26 cellular contexts compared by ENCODE assay signal in the genomic region with DNA sequence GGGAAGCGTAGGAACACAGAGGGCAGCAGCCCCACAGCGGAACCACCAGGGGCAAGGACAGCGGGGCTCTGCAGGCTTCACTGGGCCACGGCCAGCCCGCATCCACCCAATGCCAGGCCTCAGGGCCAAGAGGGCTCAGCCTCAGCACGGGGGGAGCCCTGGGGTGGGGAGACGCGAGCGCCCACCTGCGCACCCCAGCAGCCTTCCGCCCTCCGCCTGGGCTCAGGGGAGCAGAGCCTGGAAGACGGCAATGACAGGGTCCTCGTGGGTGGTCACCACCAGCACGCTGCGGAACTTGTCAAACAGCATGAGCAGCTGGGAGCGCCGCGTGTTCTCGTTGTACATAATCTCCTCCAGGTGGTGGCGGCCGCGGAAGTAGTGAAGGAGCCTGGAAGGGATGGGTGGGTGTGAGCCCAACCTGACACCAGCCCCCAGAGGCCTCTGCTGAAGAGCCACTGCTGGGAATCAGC. TPM values are rescaled to one million over a fixed set of nuclear protein-coding genes. Genes with fewer than 3 reads are reported as not detected.
A peak's percentile ranks its signal among the peaks of the same experiment; 100 is the strongest.
DNase-seq lines count a peak whose midpoint lies in the region; ATAC-seq and TF ChIP-seq lines count a peak whose summit lies in the region.
"Had no signal": no experiment of that assay in that cellular context is flagged by ENCODE, and none has a peak within 500 bp of the region (broad histone marks: within the 10 kb centered on the region; RNA-seq: fewer than 3 reads in every experiment).

No MANE protein-coding gene starts in this region.

- intact Hi-C loops in psoas muscle (cut with DNase I): no loop called here

- H3K4me1 Mint-ChIP-seq in stimulated activated naive CD8-positive, alpha-beta T cell treated with anti-CD3 and anti-CD28 coated beads, Interleukin-15, Interleukin-2, amounts not matched to agents 100 ng/mL and 50 ng/mL, for 24 hours (ENCODE audit: low read depth): peaks cover 36% of the 10 kb centered on the region
- H3K4me1 Mint-ChIP-seq: endodermal cell had no signal

- 72 to 75% (median 75%) methylated on average over 19 to 23 of the region's 23 CpGs for WGBS in psoas muscle, 3 donors

- TF ChIP-seq CTCF in coronary artery (IDR thresholded peaks at IDR 0.05) (no peak), psoas muscle (IDR thresholded peaks at IDR 0.05) (no peak)

- H3K27me3 Mint-ChIP-seq in stimulated activated naive CD8-positive, alpha-beta T cell treated with anti-CD3 and anti-CD28 coated beads, Interleukin-15, Interleukin-2, amounts not matched to agents 100 ng/mL and 50 ng/mL, for 24 hours: no peaks in the 10 kb centered on the region
- H3K27me3 Mint-ChIP-seq: activated naive CD4-positive, alpha-beta T cell treated with anti-CD3 and anti-CD28 coated beads, Interleukin-2, amount 50 U/mL, for 24 hours had no signal

- no peaks in the 10 kb centered on the region for H3K27me3 ChIP-seq in psoas muscle (ENCODE audit: insufficient read depth in 3 of 3, low read length in 2 of 3)
- H3K27me3 ChIP-seq: stomach had no signal

- no peaks in the 10 kb centered on the region for H3K9me3 ChIP-seq in psoas muscle
- H3K9me3 ChIP-seq: HAP-1, prostate gland, stomach had no signal

- peak overlapping the region; percentile 74 for H3K27ac Mint-ChIP-seq in stimulated activated naive CD8-positive, alpha-beta T cell treated with anti-CD3 and anti-CD28 coated beads, Interleukin-15, Interleukin-2, amounts not matched to agents 100 ng/mL and 50 ng/mL, for 24 hours
- H3K27ac Mint-ChIP-seq: endodermal cell, nephron progenitor cell, WTC11 had no signal

- ATAC-seq in stimulated activated naive CD8-positive, alpha-beta T cell treated with anti-CD3 and anti-CD28 coated beads, Interleukin-15, Interleukin-2, amounts not matched to agents 100 U/mL and 50 U/mL, for 24 hours: no peak
- ATAC-seq in psoas muscle: no peak
- ATAC-seq in HG02588 (IDR thresholded peaks at IDR 0.05; ENCODE audit: unreplicated experiment): no peak
- ATAC-seq: CD8-positive, alpha-beta T cell; Panc1; WTC11 had no signal

- H3K36me3 ChIP-seq in psoas muscle (ENCODE audit: insufficient read depth in 1 of 2, low read depth in 1 of 2): peaks cover 0 to 74% of the 10 kb centered on the region in 2 donors

- no peak overlapping the region for H3K4me3 Mint-ChIP-seq in stimulated activated naive CD8-positive, alpha-beta T cell treated with anti-CD3 and anti-CD28 coated beads, Interleukin-15, Interleukin-2, amounts not matched to agents 100 ng/mL and 50 ng/mL, for 24 hours
- H3K4me3 Mint-ChIP-seq: activated naive CD4-positive, alpha-beta T cell treated with anti-CD3 and anti-CD28 coated beads, Interleukin-2, amount 50 U/mL, for 24 hours; CD8-positive, alpha-beta T cell; endodermal cell; nephron progenitor cell; WTC11 had no signal

- no peaks in the 10 kb centered on the region for H3K9me3 Mint-ChIP-seq in stimulated activated naive CD8-positive, alpha-beta T cell treated with anti-CD3 and anti-CD28 coated beads, Interleukin-15, Interleukin-2, amounts not matched to agents 100 ng/mL and 50 ng/mL, for 24 hours
- H3K9me3 Mint-ChIP-seq: activated naive CD4-positive, alpha-beta T cell treated with anti-CD3 and anti-CD28 coated beads, Interleukin-2, amount 50 U/mL, for 24 hours; CD8-positive, alpha-beta T cell; endodermal cell; nephron progenitor cell; WTC11 had no signal

- no peak for DNase-seq in stimulated activated naive CD8-positive, alpha-beta T cell treated with anti-CD3 and anti-CD28 coated beads, Interleukin-15, Interleukin-2, amounts not matched to agents 100 U/mL and 50 U/mL, for 24 hours
- DNase-seq in coronary artery (ENCODE audit: low spot score) (no peak), psoas muscle (no peak), NCI-H446 treated with DMSO at 0.1 percent for 48 hours (lab: John Stamatoyannopoulos, UW) (no peak), NCI-H2081 treated with DMSO at 0.1 percent for 48 hours (lab: John Stamatoyannopoulos, UW) (no peak)
- DNase-seq in activated CD4-positive, alpha-beta T cell treated with anti-CD3 and anti-CD28 coated beads for 1 hour: no peak
- DNase-seq: activated T-cell treated with anti-CD3 and anti-CD28 coated beads, Interleukin-2, amount 50 U/mL, for 48 hours; CD8-positive, alpha-beta T cell; DND-41; endodermal cell; Kasumi-1; midbrain; NCI-H1048; NCI-H1930; nephron progenitor cell; NK-92 treated with Interleukin-12 subunit alpha and Interleukin-12 subunit beta, amount 100 ng/mL, for 24 hours; stimulated activated CD4-positive, alpha-beta T cell treated with anti-CD3 and anti-CD28 coated beads, Interleukin-2, amount 100 ng/mL, for 24 hours; stomach had no signal

- H3K4me1 ChIP-seq in psoas muscle: peaks cover 21% of the 10 kb centered on the region
- H3K4me1 ChIP-seq: HAP-1 had no signal

- H3K27ac ChIP-seq in coronary artery (peak overlapping the region; percentile 78 to 85), psoas muscle (peak overlapping the region; percentile 75)
- H3K27ac ChIP-seq: prostate gland, SK-N-MC had no signal

- H3K4me3 ChIP-seq in coronary artery (no peak overlapping the region), psoas muscle (no peak overlapping the region)
- H3K4me3 ChIP-seq: HAP-1, prostate gland, SK-N-MC, stomach had no signal

- peaks cover 31% of the 10 kb centered on the region for H3K36me3 Mint-ChIP-seq in stimulated activated naive CD8-positive, alpha-beta T cell treated with anti-CD3 and anti-CD28 coated beads, Interleukin-15, Interleukin-2, amounts not matched to agents 100 ng/mL and 50 ng/mL, for 24 hours (ENCODE audit: low read depth)

RNA-seq across cellular contexts. Expression of a gene that starts 8.5 kb away (rescaled TPM):
- 10 to 100 TPM; 23.0 to 43.1 (median 37.8) TPM for total RNA-seq in psoas muscle
- 10 to 100 TPM; 53.8 to 68.1 (median 57.7) TPM for polyA plus RNA-seq in psoas muscle

RNA-seq across cellular contexts. Expression of a gene that starts 14.1 kb away (rescaled TPM):
- 10 to 100 TPM in 3 of 4 donors, 1 to 10 TPM in 1; 9.0 to 24.8 (median 20.8) TPM for total RNA-seq in psoas muscle
- polyA plus RNA-seq in psoas muscle: 10 to 100 TPM; 11.4 to 22.2 (median 15.3) TPM

RNA-seq across cellular contexts. Expression of a gene that starts 32.9 kb away (rescaled TPM):
- 10 to 100 TPM; 40.0 to 62.0 (median 48.9) TPM for total RNA-seq in psoas muscle
- polyA plus RNA-seq in psoas muscle: 10 to 100 TPM; 65.3 to 82.2 (median 70.5) TPM

RNA-seq across cellular contexts. Expression of a gene that starts 33.1 kb away (rescaled TPM):
- 10 to 100 TPM in 2 of 4 donors, 1 to 10 TPM in 2; 5.8 to 16.2 (median 9.0) TPM for total RNA-seq in psoas muscle
- 10 to 100 TPM in 2 of 3 donors, 1 to 10 TPM in 1; 8.9 to 17.5 (median 11.7) TPM for polyA plus RNA-seq in psoas muscle

RNA-seq across cellular contexts. Expression of a gene that starts 52.0 kb away (rescaled TPM):
- total RNA-seq in psoas muscle: 10 to 100 TPM; 21.2 to 31.2 (median 30.3) TPM
- polyA plus RNA-seq in psoas muscle: 10 to 100 TPM; 13.9 to 23.7 (median 22.1) TPM
